ENCODE assay signal across 1 cellular context in the genomic region with DNA sequence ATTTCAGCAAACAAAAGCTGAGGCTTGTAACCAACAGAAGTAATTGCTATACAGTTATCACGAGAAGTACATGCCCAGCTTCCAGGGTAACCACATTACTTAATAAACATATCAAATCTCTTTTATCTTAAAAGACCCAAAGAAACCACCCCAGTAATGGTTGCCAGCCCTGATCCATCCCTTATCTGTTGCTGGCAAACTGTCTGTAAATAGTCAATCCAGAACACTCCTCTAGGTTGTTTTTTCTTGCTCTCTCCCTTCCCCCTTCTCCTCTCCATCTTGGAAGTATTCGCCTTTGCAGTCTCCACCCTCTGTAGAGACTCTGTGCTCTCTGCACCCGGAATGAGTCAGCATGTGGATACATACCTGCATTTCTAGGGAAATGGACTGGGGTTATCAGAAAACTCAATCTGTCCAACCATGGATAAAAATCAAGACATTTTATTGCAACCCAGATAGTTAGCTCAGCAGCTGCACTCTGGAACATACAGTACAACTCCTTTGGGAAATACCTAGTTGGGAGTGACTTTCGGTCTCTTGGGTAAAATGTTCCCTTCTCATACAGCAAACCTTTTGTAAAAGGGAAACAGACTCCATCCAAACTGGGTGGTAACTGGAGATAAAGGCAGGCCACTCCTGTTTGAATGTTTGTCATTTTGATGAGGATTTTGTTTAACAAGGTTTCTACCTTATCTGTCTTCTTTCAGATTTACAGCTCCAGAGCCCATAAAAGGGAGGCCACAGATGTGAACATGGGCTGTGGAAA.
TF ChIP-seq lines count a peak whose summit lies in the region.

No MANE protein-coding gene starts in this region.

TF ChIP-seq in K562, 482 proteins besides CTCF, POLR2A, EP300 and RAD21 (continued from another document and continues in another):
- TF ChIP-seq ZNF449 (CRISPR knock-in tag; IDR thresholded peaks at IDR 0.05) = no peak
- peak; percentile 88 for TF ChIP-seq HDAC2 (IDR thresholded peaks at IDR 0.05)
- no peak for TF ChIP-seq ZKSCAN1 (IDR thresholded peaks at IDR 0.05; ENCODE audit: low read depth, low read length)
- no peak for TF ChIP-seq PTBP1 (IDR thresholded peaks at IDR 0.05; ENCODE audit: low read depth, low read length)
- TF ChIP-seq TAF9B (IDR thresholded peaks at IDR 0.05; ENCODE audit: partially characterized antibody) = peak; percentile 23
- TF ChIP-seq THRA (IDR thresholded peaks at IDR 0.05) = no peak
- 0 out of 4 replicates have a peak, but pooled peaks of 1 of the 2 experiments have one; percentile 30 for TF ChIP-seq FOXK2 (conservative IDR thresholded peaks at IDR 0.05 in 1 of 2, IDR thresholded peaks at IDR 0.05 in 1 of 2; ENCODE audit: low read depth in 2 of 2)
- no peak for TF ChIP-seq MXI1 (IDR thresholded peaks at IDR 0.05; ENCODE audit: low read depth, low read length)
- TF ChIP-seq MAFG (tag; conservative IDR thresholded peaks at IDR 0.05) = peak; percentile 85
- TF ChIP-seq RB1 (IDR thresholded peaks at IDR 0.05; ENCODE audit: low read depth) = no peak
- no peak for TF ChIP-seq NRF1 (conservative IDR thresholded peaks at IDR 0.05 in 1 of 2, IDR thresholded peaks at IDR 0.05 in 1 of 2)
- TF ChIP-seq BCLAF1 (IDR thresholded peaks at IDR 0.05; ENCODE audit: borderline replicate concordance in 1 of 2, control insufficient read depth in 1 of 2, low read depth in 2 of 2, low read length in 1 of 2) = no peak
- TF ChIP-seq KLF13 (tag; IDR thresholded peaks at IDR 0.05; ENCODE audit: borderline replicate concordance, low read depth) = no peak
- no peak for TF ChIP-seq TCF7 (IDR thresholded peaks at IDR 0.05; ENCODE audit: borderline replicate concordance)
- TF ChIP-seq TAF15 (IDR thresholded peaks at IDR 0.05; ENCODE audit: low read depth, low read length) = no peak
- TF ChIP-seq KDM2B (CRISPR knock-in tag; IDR thresholded peaks at IDR 0.05) = no peak
- TF ChIP-seq ZC3H11A (IDR thresholded peaks at IDR 0.05; ENCODE audit: low read depth, low read length) = no peak
- TF ChIP-seq NR2F6 (CRISPR knock-in tag; IDR thresholded peaks at IDR 0.05) = no peak
- TF ChIP-seq RNF2 (IDR thresholded peaks at IDR 0.05) = no peak
- no peak for TF ChIP-seq ZNF551 (CRISPR knock-in tag; IDR thresholded peaks at IDR 0.05)
- TF ChIP-seq SMARCC2 (IDR thresholded peaks at IDR 0.05; ENCODE audit: low read depth) = peak; percentile 50; the same call in 1 of the 2 replicates
- TF ChIP-seq CEBPB (tag; IDR thresholded peaks at IDR 0.05) = no peak
- TF ChIP-seq ZHX1 (conservative IDR thresholded peaks at IDR 0.05; ENCODE audit: low read length) = 0 out of 2 replicates have a peak, but pooled peaks have one; percentile 38
- peak; percentile 36; the same call in 1 of the 2 replicates for TF ChIP-seq CREB1 (IDR thresholded peaks at IDR 0.05)
- TF ChIP-seq CREB1 (CRISPR knock-in tag; IDR thresholded peaks at IDR 0.05) = no peak
- peak; percentile 18 for TF ChIP-seq ZFP36 (IDR thresholded peaks at IDR 0.05; ENCODE audit: low read depth, low read length, partially characterized antibody)
- no peak for TF ChIP-seq ZNF232 (CRISPR knock-in tag; IDR thresholded peaks at IDR 0.05)
- TF ChIP-seq ETV1 (tag; conservative IDR thresholded peaks at IDR 0.05; ENCODE audit: low read depth) = no peak
- TF ChIP-seq TEAD2 (tag; IDR thresholded peaks at IDR 0.05) = no peak; the same call in 1 of the 2 replicates
- no peak for TF ChIP-seq ZNF224 (CRISPR knock-in tag; IDR thresholded peaks at IDR 0.05)
- peak; percentile 97 for TF ChIP-seq KDM1A (IDR thresholded peaks at IDR 0.05)
- no peak for TF ChIP-seq GMEB1 (CRISPR knock-in tag; IDR thresholded peaks at IDR 0.05)
- no peak for TF ChIP-seq FOXA3 (CRISPR knock-in tag; conservative IDR thresholded peaks at IDR 0.05 in 1 of 2, IDR thresholded peaks at IDR 0.05 in 1 of 2)
- TF ChIP-seq SAFB2 (IDR thresholded peaks at IDR 0.05; ENCODE audit: borderline replicate concordance, low read depth, low read length, severe bottlenecking) = no peak
- no peak for TF ChIP-seq CREM (IDR thresholded peaks at IDR 0.05; ENCODE audit: low read depth)
- no peak for TF ChIP-seq HNRNPL (IDR thresholded peaks at IDR 0.05; ENCODE audit: low read depth, low read length)
- no peak for TF ChIP-seq VEZF1 (CRISPR knock-in tag; IDR thresholded peaks at IDR 0.05)
- TF ChIP-seq RBM39 (optimal IDR thresholded peaks at IDR 0.05; ENCODE audit: low read depth, low read length) = no peak
- no peak for TF ChIP-seq CHCHD3 (CRISPR knock-in tag; IDR thresholded peaks at IDR 0.05)
- TF ChIP-seq E2F4 (CRISPR knock-in tag; IDR thresholded peaks at IDR 0.05; ENCODE audit: low read depth) = no peak
- no peak for TF ChIP-seq NFXL1 (CRISPR knock-in tag; IDR thresholded peaks at IDR 0.05)
- TF ChIP-seq, protein P1, sequence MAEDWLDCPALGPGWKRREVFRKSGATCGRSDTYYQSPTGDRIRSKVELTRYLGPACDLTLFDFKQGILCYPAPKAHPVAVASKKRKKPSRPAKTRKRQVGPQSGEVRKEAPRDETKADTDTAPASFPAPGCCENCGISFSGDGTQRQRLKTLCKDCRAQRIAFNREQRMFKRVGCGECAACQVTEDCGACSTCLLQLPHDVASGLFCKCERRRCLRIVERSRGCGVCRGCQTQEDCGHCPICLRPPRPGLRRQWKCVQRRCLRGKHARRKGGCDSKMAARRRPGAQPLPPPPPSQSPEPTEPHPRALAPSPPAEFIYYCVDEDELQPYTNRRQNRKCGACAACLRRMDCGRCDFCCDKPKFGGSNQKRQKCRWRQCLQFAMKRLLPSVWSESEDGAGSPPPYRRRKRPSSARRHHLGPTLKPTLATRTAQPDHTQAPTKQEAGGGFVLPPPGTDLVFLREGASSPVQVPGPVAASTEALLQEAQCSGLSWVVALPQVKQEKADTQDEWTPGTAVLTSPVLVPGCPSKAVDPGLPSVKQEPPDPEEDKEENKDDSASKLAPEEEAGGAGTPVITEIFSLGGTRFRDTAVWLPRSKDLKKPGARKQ (CRISPR knock-in tag; IDR thresholded peaks at IDR 0.05) = no peak
- no peak for TF ChIP-seq PHF8 (IDR thresholded peaks at IDR 0.05; ENCODE audit: borderline replicate concordance, low read length)
- TF ChIP-seq THAP7 (CRISPR knock-in tag; IDR thresholded peaks at IDR 0.05) = no peak
- TF ChIP-seq BRCA1 (IDR thresholded peaks at IDR 0.05) = no peak
- TF ChIP-seq BRCA1 (CRISPR knock-in tag; IDR thresholded peaks at IDR 0.05) = no peak
- TF ChIP-seq ZNF583 (CRISPR knock-in tag; IDR thresholded peaks at IDR 0.05) = no peak
- no peak for TF ChIP-seq ID3 (CRISPR knock-in tag; IDR thresholded peaks at IDR 0.05)
- TF ChIP-seq ID3 (tag; IDR thresholded peaks at IDR 0.05) = 0 out of 2 replicates have a peak, but pooled peaks have one; percentile 30
- TF ChIP-seq SPI1 (IDR thresholded peaks at IDR 0.05; ENCODE audit: borderline replicate concordance, low read depth, low read length) = no peak
